In genomic region chr5:14297697-14298096, GRCh38 we compare ENCODE assay signal across 13 cellular contexts.
"Had no signal": no experiment of that assay in that cellular context is flagged by ENCODE, and none has a peak within 500 bp of the region (broad histone marks: within the 10 kb centered on the region; RNA-seq: fewer than 3 reads in every experiment).

No MANE protein-coding gene starts in this region.

- H3K4me3 Mint-ChIP-seq: activated naive CD4-positive, alpha-beta T cell treated with anti-CD3 and anti-CD28 coated beads for 36 hours; activated T-helper 17 cell treated with anti-CD3 and anti-CD28 coated beads, Interleukin-2, amount 50 U/mL, for 72 hours; naive B cell; stimulated activated naive CD8-positive, alpha-beta T cell treated with anti-CD3 and anti-CD28 coated beads, Interleukin-15, Interleukin-2, amounts not matched to agents 100 ng/mL and 50 ng/mL, for 24 hours; T-cell; type B pancreatic cell had no signal

- ATAC-seq: left colon, T-cell had no signal

- H3K36me3 Mint-ChIP-seq: T-cell had no signal

- DNase-seq: activated CD4-positive, CD25-positive, alpha-beta regulatory T cell treated with anti-CD3 and anti-CD28 coated beads, Interleukin-2, amount 50 U/mL, for 72 hours; activated naive CD4-positive, alpha-beta T cell treated with anti-CD3 and anti-CD28 coated beads for 36 hours; left colon; naive B cell; small intestine; T-cell; T-helper 9 cell had no signal

- H3K27me3 Mint-ChIP-seq: naive B cell; stimulated activated naive CD8-positive, alpha-beta T cell treated with anti-CD3 and anti-CD28 coated beads, Interleukin-15, Interleukin-2, amounts not matched to agents 100 ng/mL and 50 ng/mL, for 24 hours; type B pancreatic cell had no signal

- H3K27me3 ChIP-seq: ascending aorta, cardiac muscle cell, neutrophil had no signal

- H3K9me3 ChIP-seq: ascending aorta, neutrophil had no signal

- H3K4me1 ChIP-seq: ascending aorta had no signal

- H3K4me1 Mint-ChIP-seq: T-cell had no signal

- H3K4me3 ChIP-seq: ascending aorta, cardiac muscle cell had no signal

- H3K27ac ChIP-seq: ascending aorta, cardiac muscle cell, neutrophil had no signal

- H3K36me3 ChIP-seq: cardiac muscle cell, neutrophil had no signal

- H3K27ac Mint-ChIP-seq: activated naive CD4-positive, alpha-beta T cell treated with anti-CD3 and anti-CD28 coated beads for 36 hours; activated T-helper 17 cell treated with anti-CD3 and anti-CD28 coated beads, Interleukin-2, amount 50 U/mL, for 72 hours; stimulated activated naive CD8-positive, alpha-beta T cell treated with anti-CD3 and anti-CD28 coated beads, Interleukin-15, Interleukin-2, amounts not matched to agents 100 ng/mL and 50 ng/mL, for 24 hours; T-cell; type B pancreatic cell had no signal

- H3K9me3 Mint-ChIP-seq: activated naive CD4-positive, alpha-beta T cell treated with anti-CD3 and anti-CD28 coated beads for 36 hours; naive B cell; stimulated activated naive CD8-positive, alpha-beta T cell treated with anti-CD3 and anti-CD28 coated beads, Interleukin-15, Interleukin-2, amounts not matched to agents 100 ng/mL and 50 ng/mL, for 24 hours; T-cell; type B pancreatic cell had no signal
